1 cellular context compared by ENCODE assay signal in the genomic region with DNA sequence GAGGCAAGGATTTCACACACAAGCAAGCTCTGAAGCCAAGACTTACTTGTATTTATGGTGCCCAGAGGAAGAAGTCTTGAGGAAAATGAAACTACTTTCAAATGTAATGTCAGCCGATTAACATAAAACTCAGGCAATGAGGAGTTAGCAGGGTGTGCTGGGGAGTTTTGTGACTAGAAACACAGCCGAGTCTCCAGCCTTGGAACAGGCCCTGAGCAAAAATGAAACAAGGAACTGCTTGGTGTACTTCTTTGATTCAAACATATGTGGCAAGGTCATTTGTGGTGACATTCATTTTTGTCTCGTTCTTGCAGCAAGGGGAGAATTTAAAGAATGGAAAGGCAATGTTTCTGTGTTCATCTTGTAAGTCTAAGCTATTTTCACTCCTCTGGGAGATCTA.
TF ChIP-seq lines count a peak whose summit lies in the region.

No MANE protein-coding gene starts in this region.

TF ChIP-seq in SK-N-SH, 30 proteins besides CTCF, POLR2A, EP300 and RAD21 (continued from another document):
- TF ChIP-seq MEF2A (IDR thresholded peaks at IDR 0.05; ENCODE audit: borderline replicate concordance, low read depth) (no peak), ELF1 (IDR thresholded peaks at IDR 0.05) (no peak)
- TF ChIP-seq, protein P1, sequence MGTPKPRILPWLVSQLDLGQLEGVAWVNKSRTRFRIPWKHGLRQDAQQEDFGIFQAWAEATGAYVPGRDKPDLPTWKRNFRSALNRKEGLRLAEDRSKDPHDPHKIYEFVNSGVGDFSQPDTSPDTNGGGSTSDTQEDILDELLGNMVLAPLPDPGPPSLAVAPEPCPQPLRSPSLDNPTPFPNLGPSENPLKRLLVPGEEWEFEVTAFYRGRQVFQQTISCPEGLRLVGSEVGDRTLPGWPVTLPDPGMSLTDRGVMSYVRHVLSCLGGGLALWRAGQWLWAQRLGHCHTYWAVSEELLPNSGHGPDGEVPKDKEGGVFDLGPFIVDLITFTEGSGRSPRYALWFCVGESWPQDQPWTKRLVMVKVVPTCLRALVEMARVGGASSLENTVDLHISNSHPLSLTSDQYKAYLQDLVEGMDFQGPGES (IDR thresholded peaks at IDR 0.05; ENCODE audit: low read depth, low read length), result no peak
TF ChIP-seq in SK-N-SH: peak in this region for 0.
